10 cellular contexts compared by ENCODE assay signal in the genomic region with DNA sequence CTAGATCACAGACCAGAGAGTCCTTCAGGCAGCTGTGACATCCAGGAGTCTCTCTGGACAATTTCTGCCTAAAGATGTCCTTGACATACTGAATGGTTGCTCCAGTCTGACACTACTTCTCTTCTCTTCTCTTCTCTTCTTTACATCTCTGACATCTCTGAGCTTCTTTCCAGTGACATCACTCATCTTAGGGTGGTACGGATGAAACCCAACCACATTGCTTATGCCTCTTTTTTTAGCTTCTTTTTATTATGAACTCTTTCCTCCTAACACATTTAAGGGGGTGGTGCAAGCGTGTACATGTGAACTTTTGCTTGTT. TPM values are rescaled to one million over a fixed set of nuclear protein-coding genes. Genes with fewer than 3 reads are reported as not detected.
DNase-seq lines count a peak whose midpoint lies in the region; ATAC-seq and TF ChIP-seq lines count a peak whose summit lies in the region.
"Had no signal": no experiment of that assay in that cellular context is flagged by ENCODE, and none has a peak within 500 bp of the region (broad histone marks: within the 10 kb centered on the region; RNA-seq: fewer than 3 reads in every experiment).

No MANE protein-coding gene starts in this region.

- WGBS in smooth muscle cell (ENCODE audit: low lambda C conversion rate): 65% methylated on average over 2 of the region's 2 CpGs

- peak overlapping the region; percentile 60 for H3K27ac ChIP-seq in smooth muscle cell (ENCODE audit: low read depth)
- H3K27ac ChIP-seq: hepatocyte, prostate gland had no signal

- no peaks in the 10 kb centered on the region for H3K9me3 ChIP-seq in smooth muscle cell (replicated peaks; ENCODE audit: low read depth)
- H3K9me3 ChIP-seq: prostate gland had no signal

- no peaks in the 10 kb centered on the region for H3K79me2 ChIP-seq in smooth muscle cell (ENCODE audit: low read depth)
- H3K79me2 ChIP-seq: hepatocyte had no signal

- H2AFZ ChIP-seq in smooth muscle cell (ENCODE audit: low read depth): peak overlapping the region; percentile 32
- H2AFZ ChIP-seq: hepatocyte had no signal

- CTCF ChIA-PET in activated CD8-positive, alpha-beta T cell treated with anti-CD3 and anti-CD28 coated beads, Interleukin-2, amount 10 ng/mL, durations not matched to agents 7 days and 5 days (lab: Charles Lee): interaction anchor here (0.6 to 3.0 kb wide), 13 partner anchors 11 to 251 kb away, joined by 3 to 36 read pairs (median 5); a partner anchor contains a TSS

- H3K9me3 Mint-ChIP-seq in HFFc6: peaks cover 8% of the 10 kb centered on the region
- H3K9me3 Mint-ChIP-seq in activated CD8-positive, alpha-beta T cell treated with anti-CD3 and anti-CD28 coated beads, Interleukin-2, amount 10 ng/mL, durations not matched to agents 7 days and 5 days (ENCODE audit: insufficient read depth): peaks cover 12% of the 10 kb centered on the region

- peak overlapping the region; percentile 74 for H3K4me3 Mint-ChIP-seq in HFFc6
- peak overlapping the region; percentile 7 for H3K4me3 Mint-ChIP-seq in activated CD8-positive, alpha-beta T cell treated with anti-CD3 and anti-CD28 coated beads, Interleukin-2, amount 10 ng/mL, durations not matched to agents 7 days and 5 days

- no peaks in the 10 kb centered on the region for H4K20me1 ChIP-seq in smooth muscle cell (ENCODE audit: low read depth)

- H3K4me2 ChIP-seq in smooth muscle cell: peak overlapping the region; percentile 73

- H3K27me3 ChIP-seq in smooth muscle cell (ENCODE audit: low read depth): no peaks in the 10 kb centered on the region
- H3K27me3 ChIP-seq: hepatocyte had no signal

- H3K27ac Mint-ChIP-seq in HFFc6: peak overlapping the region; percentile 80
- H3K27ac Mint-ChIP-seq in activated CD8-positive, alpha-beta T cell treated with anti-CD3 and anti-CD28 coated beads, Interleukin-2, amount 10 ng/mL, durations not matched to agents 7 days and 5 days: peak overlapping the region; percentile 71

- no peak for DNase-seq in HFFc6
- no peak for DNase-seq in activated CD8-positive, alpha-beta T cell treated with anti-CD3 and anti-CD28 coated beads, Interleukin-2, amount 10 ng/mL, durations not matched to agents 7 days and 5 days
- DNase-seq in smooth muscle cell (lab: John Stamatoyannopoulos, UW; ENCODE audit: unreplicated experiment): no peak
- no peak for DNase-seq in amniotic stem cell (lab: John Stamatoyannopoulos, UW)
- no peak for DNase-seq in NCI-H510A (lab: John Stamatoyannopoulos, UW)
- DNase-seq in DMS53 treated with DMSO at 0.1 percent for 48 hours (lab: John Stamatoyannopoulos, UW; ENCODE audit: unreplicated experiment): no peak
- DNase-seq: SHP77 treated with DMSO at 0.1 percent for 48 hours had no signal

- H3K36me3 ChIP-seq in smooth muscle cell (ENCODE audit: low read depth): no peaks in the 10 kb centered on the region
- H3K36me3 ChIP-seq: prostate gland had no signal

- H3K36me3 Mint-ChIP-seq in HFFc6 (ENCODE audit: low read depth): peaks cover 6% of the 10 kb centered on the region
- peaks cover 21% of the 10 kb centered on the region for H3K36me3 Mint-ChIP-seq in activated CD8-positive, alpha-beta T cell treated with anti-CD3 and anti-CD28 coated beads, Interleukin-2, amount 10 ng/mL, durations not matched to agents 7 days and 5 days (ENCODE audit: low read depth)

- no peak for TF ChIP-seq CTCF in HFFc6 (IDR thresholded peaks at IDR 0.05)
- no peak for TF ChIP-seq CTCF in smooth muscle cell (IDR thresholded peaks at IDR 0.05; ENCODE audit: borderline replicate concordance, insufficient read depth, poor library complexity, severe bottlenecking)

- peaks cover 20% of the 10 kb centered on the region for H3K4me1 ChIP-seq in smooth muscle cell (ENCODE audit: low read depth)
- H3K4me1 ChIP-seq: prostate gland had no signal

- H3K9ac ChIP-seq in smooth muscle cell (ENCODE audit: low read depth): no peak overlapping the region

- no peaks in the 10 kb centered on the region for H3K27me3 Mint-ChIP-seq in HFFc6 (ENCODE audit: insufficient read depth)
- no peaks in the 10 kb centered on the region for H3K27me3 Mint-ChIP-seq in activated CD8-positive, alpha-beta T cell treated with anti-CD3 and anti-CD28 coated beads, Interleukin-2, amount 10 ng/mL, durations not matched to agents 7 days and 5 days (ENCODE audit: low read depth)

- POLR2A ChIA-PET in activated CD8-positive, alpha-beta T cell treated with anti-CD3 and anti-CD28 coated beads, Interleukin-2, amount 10 ng/mL, durations not matched to agents 7 days and 5 days (lab: Charles Lee): interaction anchor here (0.7 to 6.4 kb wide), 10 partner anchors 10 to 221 kb away, joined by 3 to 71 read pairs (median 4); a partner anchor contains a TSS

- no peak overlapping the region for H3K4me3 ChIP-seq in smooth muscle cell
- H3K4me3 ChIP-seq: hepatocyte, prostate gland had no signal

- H3K4me1 Mint-ChIP-seq in HFFc6 (ENCODE audit: low read depth): peaks cover 27% of the 10 kb centered on the region
- peaks cover 33% of the 10 kb centered on the region for H3K4me1 Mint-ChIP-seq in activated CD8-positive, alpha-beta T cell treated with anti-CD3 and anti-CD28 coated beads, Interleukin-2, amount 10 ng/mL, durations not matched to agents 7 days and 5 days (ENCODE audit: low read depth)

- ATAC-seq in GM18873 (IDR thresholded peaks at IDR 0.05; ENCODE audit: low FRiP score, unreplicated experiment): peak; percentile 14
- peak; percentile 25 for ATAC-seq in activated CD8-positive, alpha-beta T cell treated with anti-CD3 and anti-CD28 coated beads, Interleukin-2, amount 10 ng/mL, durations not matched to agents 7 days and 5 days

- H3F3A ChIP-seq in smooth muscle cell (ENCODE audit: low read depth): peaks cover 10% of the 10 kb centered on the region

RNA-seq across cellular contexts. Expression of a gene that starts 39.4 kb away (rescaled TPM):
- total RNA-seq in HFFc6 (2021; fragmentation: NEBNext Ultra II Directional; extraction: Animal tissue kit (Norgen Biotek cat#: 25700)): 10 to 100 TPM; 13.4 to 24.0 (median 19.7) TPM
- 10 to 100 TPM; 59.7 to 65.3 TPM for total RNA-seq in activated CD8-positive, alpha-beta T cell treated with anti-CD3 and anti-CD28 coated beads, Interleukin-2, amount 10 ng/mL, durations not matched to agents 7 days and 5 days
- 18.4 and 21.6 TPM in 2 replicates for total RNA-seq in smooth muscle cell
- 6.6 and 10.2 TPM in 2 replicates for polyA plus RNA-seq in smooth muscle cell
